Comparison of ENCODE assay signal across 19 cellular contexts in genomic region chr2:138550172-138550571, GRCh38. TPM values are rescaled to one million over a fixed set of nuclear protein-coding genes. Genes with fewer than 3 reads are reported as not detected.
DNase-seq lines count a peak whose midpoint lies in the region; ATAC-seq, FAIRE-seq and TF ChIP-seq lines count a peak whose summit lies in the region.
"Had no signal": no experiment of that assay in that cellular context is flagged by ENCODE, and none has a peak within 500 bp of the region (broad histone marks: within the 10 kb centered on the region; RNA-seq: fewer than 3 reads in every experiment).

No MANE protein-coding gene starts in this region.

- no peaks in the 10 kb centered on the region for H3K9me3 Mint-ChIP-seq in IgD-negative memory B cell
- H3K9me3 Mint-ChIP-seq in immature natural killer cell, result no peaks in the 10 kb centered on the region
- H3K9me3 Mint-ChIP-seq in stimulated activated effector memory CD8-positive, alpha-beta T cell treated with anti-CD3 and anti-CD28 coated beads, Interleukin-12 subunit alpha, Interleukin-12 subunit beta, amount 100 ng/mL, for 72 hours, result no peaks in the 10 kb centered on the region
- H3K9me3 Mint-ChIP-seq: CD4-positive, CD25-positive, alpha-beta regulatory T cell; HFFc6 had no signal

- peaks cover 17% of the 10 kb centered on the region for H3K36me3 Mint-ChIP-seq in IgD-negative memory B cell
- H3K36me3 Mint-ChIP-seq in immature natural killer cell, result peaks cover 10 to 30% (median 10%) of the 10 kb centered on the region in 3 donors
- peaks cover 52% of the 10 kb centered on the region for H3K36me3 Mint-ChIP-seq in stimulated activated effector memory CD8-positive, alpha-beta T cell treated with anti-CD3 and anti-CD28 coated beads, Interleukin-12 subunit alpha, Interleukin-12 subunit beta, amount 100 ng/mL, for 72 hours

- POLR2A ChIA-PET in A549 (lab: Yijun Ruan, JAX), result no interaction called here
- POLR2A ChIA-PET in HEK293T (lab: Yijun Ruan, JAX), result no interaction called here

- peaks cover 18 to 22% (median 20%) of the 10 kb centered on the region in 3 donors for H3K4me1 Mint-ChIP-seq in IgD-negative memory B cell
- H3K4me1 Mint-ChIP-seq in immature natural killer cell, result peaks cover 33 to 49% of the 10 kb centered on the region in 2 donors
- peaks cover 7% of the 10 kb centered on the region for H3K4me1 Mint-ChIP-seq in stimulated activated effector memory CD8-positive, alpha-beta T cell treated with anti-CD3 and anti-CD28 coated beads, Interleukin-12 subunit alpha, Interleukin-12 subunit beta, amount 100 ng/mL, for 72 hours

- DNase-seq in A549 (ENCODE audit: low read depth in 1 of 2, low spot score in 1 of 2) (no peak), immature natural killer cell (no peak), ovary (no peak), HEK293T (ENCODE audit: extremely low spot score) (no peak), T-helper 2 cell (no peak)
- DNase-seq in stimulated activated effector memory CD8-positive, alpha-beta T cell treated with anti-CD3 and anti-CD28 coated beads, Interleukin-12 subunit alpha, Interleukin-12 subunit beta, amount 100 ng/mL, for 72 hours (ENCODE audit: low spot score in 2 of 2), result no peak
- DNase-seq: 8988T; ACHN; Calu3; CD4-positive, CD25-positive, alpha-beta regulatory T cell; DMS79; HFFc6; KG1 had no signal

- H3K4me2 ChIP-seq in A549, result no peak overlapping the region
- H3K4me2 ChIP-seq: BLaER1 treated with 17β-estradiol and CSF1 and Interleukin-3, amounts not matched to agents 10 nM and 100 nM had no signal

- no peaks in the 10 kb centered on the region for H3K27me3 ChIP-seq in ovary
- H3K27me3 ChIP-seq: BLaER1 treated with 17β-estradiol and CSF1 and Interleukin-3, amounts not matched to agents 10 nM and 100 nM had no signal

- no peak for TF ChIP-seq RAD21 in A549 (conservative IDR thresholded peaks at IDR 0.05 in 1 of 2, IDR thresholded peaks at IDR 0.05 in 1 of 2)

- H3K4me3 Mint-ChIP-seq in IgD-negative memory B cell (no peak overlapping the region), immature natural killer cell (peak overlapping the region in 1 of 5 donors; percentile 6)
- H3K4me3 Mint-ChIP-seq in stimulated activated effector memory CD8-positive, alpha-beta T cell treated with anti-CD3 and anti-CD28 coated beads, Interleukin-12 subunit alpha, Interleukin-12 subunit beta, amount 100 ng/mL, for 72 hours, result no peak overlapping the region
- H3K4me3 Mint-ChIP-seq: CD4-positive, CD25-positive, alpha-beta regulatory T cell; HFFc6 had no signal

- H3K4me1 ChIP-seq in A549 (no peaks in the 10 kb centered on the region), ovary (ENCODE audit: insufficient read depth) (no peaks in the 10 kb centered on the region)
- H3K4me1 ChIP-seq: BLaER1 treated with 17β-estradiol and CSF1 and Interleukin-3, amounts not matched to agents 10 nM and 100 nM had no signal

- ATAC-seq in A549, result no peak
- no peak for ATAC-seq in stimulated activated effector memory CD8-positive, alpha-beta T cell treated with anti-CD3 and anti-CD28 coated beads, Interleukin-12 subunit alpha, Interleukin-12 subunit beta, amount 100 ng/mL, for 72 hours
- ATAC-seq: GM12878 had no signal

- no peak for TF ChIP-seq CTCF in A549 (IDR thresholded peaks at IDR 0.05)
- no peak for TF ChIP-seq CTCF in ovary (IDR thresholded peaks at IDR 0.05)

- CTCF ChIA-PET in A549 (lab: Yijun Ruan, JAX), result no interaction called here
- CTCF ChIA-PET in HEK293T (lab: Yijun Ruan, JAX), result no interaction called here

- intact Hi-C loops in ovary (cut with DNase I), result no loop called here

- no peaks in the 10 kb centered on the region for H3K27me3 Mint-ChIP-seq in IgD-negative memory B cell
- H3K27me3 Mint-ChIP-seq in immature natural killer cell (ENCODE audit: low read depth in 3 of 3), result no peaks in the 10 kb centered on the region
- H3K27me3 Mint-ChIP-seq: CD4-positive, CD25-positive, alpha-beta regulatory T cell had no signal

- no peak overlapping the region for H3K4me3 ChIP-seq in A549
- no peak overlapping the region for H3K4me3 ChIP-seq in ovary
- H3K4me3 ChIP-seq: BLaER1 treated with 17β-estradiol and CSF1 and Interleukin-3, amounts not matched to agents 10 nM and 100 nM; GM12878; HAP-1 had no signal

- TF ChIP-seq POLR2A in A549 (IDR thresholded peaks at IDR 0.05; ENCODE audit: low read length), result no peak
- no peak for TF ChIP-seq POLR2A in ovary (IDR thresholded peaks at IDR 0.05)

- WGBS in A549 (ENCODE audit: missing lambda C conversion rate), result 90% methylated on average over 4 of the region's 4 CpGs
- 79 to 86% (median 83%) methylated on average over 4 of the region's 4 CpGs for WGBS in ovary, 3 donors

- peak; percentile 18 for FAIRE-seq in A549 (lab: Jason Lieb, UNC)
- FAIRE-seq: H1, HTR-8/SVneo had no signal

- no peak overlapping the region for H3K27ac ChIP-seq in A549
- H3K27ac ChIP-seq in ovary, result no peak overlapping the region
- H3K27ac ChIP-seq: BLaER1 treated with 17β-estradiol and CSF1 and Interleukin-3, amounts not matched to agents 10 nM and 100 nM had no signal

- no peak for TF ChIP-seq EP300 in A549 (IDR thresholded peaks at IDR 0.05)
- no peak for TF ChIP-seq EP300 in ovary (IDR thresholded peaks at IDR 0.05)

- H3K9me3 ChIP-seq in A549 (no peaks in the 10 kb centered on the region), ovary (no peaks in the 10 kb centered on the region)
- H3K9me3 ChIP-seq: HAP-1 had no signal

- H3K27ac Mint-ChIP-seq in IgD-negative memory B cell, result peak overlapping the region in 2 of 3 donors; percentile 23 to 83
- peak overlapping the region in 5 of 6 donors; percentile 2 to 84 (median 12) for H3K27ac Mint-ChIP-seq in immature natural killer cell
- peak overlapping the region; percentile 24 for H3K27ac Mint-ChIP-seq in stimulated activated effector memory CD8-positive, alpha-beta T cell treated with anti-CD3 and anti-CD28 coated beads, Interleukin-12 subunit alpha, Interleukin-12 subunit beta, amount 100 ng/mL, for 72 hours
- H3K27ac Mint-ChIP-seq: HFFc6 had no signal

- H3K36me3 ChIP-seq in ovary, result no peaks in the 10 kb centered on the region

TF ChIP-seq in A549, 52 proteins besides CTCF, POLR2A, EP300 and RAD21 (continues in another document):
- no peak for TF ChIP-seq FOSB (CRISPR knock-in tag; IDR thresholded peaks at IDR 0.05)
- TF ChIP-seq CHD2 (IDR thresholded peaks at IDR 0.05; ENCODE audit: low read length, partially characterized antibody), result no peak
- TF ChIP-seq RFX5 (IDR thresholded peaks at IDR 0.05), result no peak
- TF ChIP-seq CBX8 (IDR thresholded peaks at IDR 0.05), result no peak
- no peak for TF ChIP-seq ZC3H11A (IDR thresholded peaks at IDR 0.05)
- TF ChIP-seq TFCP2L1 (CRISPR knock-in tag; IDR thresholded peaks at IDR 0.05), result no peak
- no peak for TF ChIP-seq FOXS1 (CRISPR knock-in tag; IDR thresholded peaks at IDR 0.05)
- TF ChIP-seq NPAS2 (CRISPR knock-in tag; IDR thresholded peaks at IDR 0.05; ENCODE audit: borderline replicate concordance), result no peak
- TF ChIP-seq HMGXB4 (CRISPR knock-in tag; IDR thresholded peaks at IDR 0.05; ENCODE audit: borderline replicate concordance), result no peak

TF ChIP-seq in HEK293T, 16 proteins besides CTCF, POLR2A, EP300 and RAD21:
- TF ChIP-seq SUZ12 (IDR thresholded peaks at IDR 0.05) (no peak), FOXK2 (IDR thresholded peaks at IDR 0.05) (no peak), TARDBP (IDR thresholded peaks at IDR 0.05) (no peak), ZNF384 (IDR thresholded peaks at IDR 0.05) (no peak), BHLHE40 (IDR thresholded peaks at IDR 0.05; ENCODE audit: borderline replicate concordance) (no peak), L3MBTL2 (conservative IDR thresholded peaks at IDR 0.05) (no peak)

RNA-seq across cellular contexts. Expression of gene SPOPL, which starts 48.6 kb away (rescaled TPM):
- polyA plus RNA-seq in A549 (2011; rRNA removed) (16.2 and 16.9 TPM in 2 replicates), A549 (2017; fragmentation: RNase III; extraction: RNeasy Plus Mini Kit Qiagen cat#74134 plus additional on column Dnase treatment) (7.2 to 8.2 TPM (median 7.4 TPM) in 3 replicates), IgD-negative memory B cell (7.7 TPM), immature natural killer cell (1 to 10 TPM; 2.4 to 3.3 (median 2.6) TPM), ovary (10 to 100 TPM; 10.9 to 11.1 TPM)
- polyA plus RNA-seq in A549 (2012; cell fraction: cytosol; rRNA removed), result 4.3 and 4.4 TPM in 2 replicates
- 2.3 and 2.5 TPM in 2 replicates for polyA plus RNA-seq in A549 (2012; cell fraction: nucleus; rRNA removed)
- polyA minus RNA-seq in A549 (2011; rRNA and poly(A)+ RNA removed), result 7.3 and 8.1 TPM in 2 replicates
- 10 to 100 TPM; 18.6 to 30.9 (median 23.9) TPM for total RNA-seq in ovary
